18 cellular contexts compared by ENCODE assay signal in genomic region chr17:78892062-78892456, GRCh38. TPM values are rescaled to one million over a fixed set of nuclear protein-coding genes. Genes with fewer than 3 reads are reported as not detected.
A peak's percentile ranks its signal among the peaks of the same experiment; 100 is the strongest.
DNase-seq lines count a peak whose midpoint lies in the region; ATAC-seq, FAIRE-seq and TF ChIP-seq lines count a peak whose summit lies in the region.
"Had no signal": no experiment of that assay in that cellular context is flagged by ENCODE, and none has a peak within 500 bp of the region (broad histone marks: within the 10 kb centered on the region; RNA-seq: fewer than 3 reads in every experiment).

No MANE protein-coding gene starts in this region.

- intact Hi-C loops in activated CD8-positive, alpha-beta T cell treated with anti-CD3 and anti-CD28 coated beads for 36 hours (cut with micrococcal nuclease), result no loop called here

- H3K9me3 Mint-ChIP-seq in activated CD8-positive, alpha-beta T cell treated with anti-CD3 and anti-CD28 coated beads, Interleukin-2, amount 10 ng/mL, durations not matched to agents 7 days and 5 days (ENCODE audit: insufficient read depth), result no peaks in the 10 kb centered on the region
- no peaks in the 10 kb centered on the region for H3K9me3 Mint-ChIP-seq in activated CD8-positive, alpha-beta T cell treated with anti-CD3 and anti-CD28 coated beads for 36 hours
- H3K9me3 Mint-ChIP-seq in brain, result no peaks in the 10 kb centered on the region
- no peaks in the 10 kb centered on the region for H3K9me3 Mint-ChIP-seq in naive thymus-derived CD8-positive, alpha-beta T cell
- H3K9me3 Mint-ChIP-seq in type B pancreatic cell, result no peaks in the 10 kb centered on the region
- H3K9me3 Mint-ChIP-seq: activated T-cell treated with anti-CD3 and anti-CD28 coated beads, Interleukin-2, amount 50 U/mL, for 24 hours; stimulated activated naive CD8-positive, alpha-beta T cell treated with anti-CD3 and anti-CD28 coated beads, Interleukin-15, amount 100 ng/mL, for 72 hours had no signal

- no peak overlapping the region for H3K4me3 Mint-ChIP-seq in activated CD8-positive, alpha-beta T cell treated with anti-CD3 and anti-CD28 coated beads, Interleukin-2, amount 10 ng/mL, durations not matched to agents 7 days and 5 days
- H3K4me3 Mint-ChIP-seq in activated CD8-positive, alpha-beta T cell treated with anti-CD3 and anti-CD28 coated beads for 36 hours, result no peak overlapping the region
- H3K4me3 Mint-ChIP-seq in brain (no peak overlapping the region), type B pancreatic cell (no peak overlapping the region)
- peak overlapping the region in 1 of 10 donors; percentile 57 for H3K4me3 Mint-ChIP-seq in naive thymus-derived CD8-positive, alpha-beta T cell
- H3K4me3 Mint-ChIP-seq: activated T-cell treated with anti-CD3 and anti-CD28 coated beads, Interleukin-2, amount 50 U/mL, for 24 hours had no signal

- POLR2A ChIA-PET in activated CD8-positive, alpha-beta T cell treated with anti-CD3 and anti-CD28 coated beads, Interleukin-2, amount 10 ng/mL, durations not matched to agents 7 days and 5 days (lab: Charles Lee), result no interaction called here
- POLR2A ChIA-PET in activated CD8-positive, alpha-beta T cell treated with anti-CD3 and anti-CD28 coated beads for 36 hours (lab: Charles Lee), result interaction anchor here (1.4 kb wide), 1 partner anchor 10 kb away, joined by 6 read pairs; the partner anchor contains the start of gene CEP295NL
- POLR2A ChIA-PET in naive thymus-derived CD8-positive, alpha-beta T cell (lab: Charles Lee), result interaction anchor here (0.7 kb wide), 1 partner anchor 20 kb away, joined by 3 read pairs; no protein-coding TSS in a partner anchor

- H3K27me3 Mint-ChIP-seq in activated CD8-positive, alpha-beta T cell treated with anti-CD3 and anti-CD28 coated beads, Interleukin-2, amount 10 ng/mL, durations not matched to agents 7 days and 5 days (ENCODE audit: low read depth), result no peaks in the 10 kb centered on the region
- H3K27me3 Mint-ChIP-seq in activated CD8-positive, alpha-beta T cell treated with anti-CD3 and anti-CD28 coated beads for 36 hours, result no peaks in the 10 kb centered on the region
- H3K27me3 Mint-ChIP-seq in brain (no peaks in the 10 kb centered on the region), type B pancreatic cell (no peaks in the 10 kb centered on the region)
- H3K27me3 Mint-ChIP-seq in naive thymus-derived CD8-positive, alpha-beta T cell, result no peaks in the 10 kb centered on the region
- H3K27me3 Mint-ChIP-seq: activated T-cell treated with anti-CD3 and anti-CD28 coated beads, Interleukin-2, amount 50 U/mL, for 24 hours had no signal

- no peaks in the 10 kb centered on the region for H3K36me3 Mint-ChIP-seq in activated CD8-positive, alpha-beta T cell treated with anti-CD3 and anti-CD28 coated beads, Interleukin-2, amount 10 ng/mL, durations not matched to agents 7 days and 5 days (ENCODE audit: low read depth)
- H3K36me3 Mint-ChIP-seq in activated CD8-positive, alpha-beta T cell treated with anti-CD3 and anti-CD28 coated beads for 36 hours (ENCODE audit: low read depth), result no peaks in the 10 kb centered on the region
- peaks cover 24% of the 10 kb centered on the region for H3K36me3 Mint-ChIP-seq in brain
- H3K36me3 Mint-ChIP-seq in naive thymus-derived CD8-positive, alpha-beta T cell, result no peaks in the 10 kb centered on the region
- H3K36me3 Mint-ChIP-seq in type B pancreatic cell, result peaks cover 20% of the 10 kb centered on the region

- CTCF ChIA-PET in activated CD8-positive, alpha-beta T cell treated with anti-CD3 and anti-CD28 coated beads, Interleukin-2, amount 10 ng/mL, durations not matched to agents 7 days and 5 days (lab: Charles Lee), result interaction anchor here (1.7 kb wide), 1 partner anchor 31 kb away, joined by 7 read pairs; no protein-coding TSS in a partner anchor
- CTCF ChIA-PET in activated CD8-positive, alpha-beta T cell treated with anti-CD3 and anti-CD28 coated beads for 36 hours (lab: Charles Lee), result no interaction called here

- peak overlapping the region; percentile 13 for H3K27ac Mint-ChIP-seq in activated CD8-positive, alpha-beta T cell treated with anti-CD3 and anti-CD28 coated beads, Interleukin-2, amount 10 ng/mL, durations not matched to agents 7 days and 5 days
- no peak overlapping the region for H3K27ac Mint-ChIP-seq in activated CD8-positive, alpha-beta T cell treated with anti-CD3 and anti-CD28 coated beads for 36 hours
- H3K27ac Mint-ChIP-seq in brain (peak overlapping the region; percentile 51 to 95 (median 82)), type B pancreatic cell (peak overlapping the region; percentile 60)
- peak overlapping the region in 9 of 10 donors; percentile 34 to 95 (median 81) for H3K27ac Mint-ChIP-seq in naive thymus-derived CD8-positive, alpha-beta T cell
- H3K27ac Mint-ChIP-seq: activated T-cell treated with anti-CD3 and anti-CD28 coated beads, Interleukin-2, amount 50 U/mL, for 24 hours had no signal

- no peak for ATAC-seq in activated CD8-positive, alpha-beta T cell treated with anti-CD3 and anti-CD28 coated beads, Interleukin-2, amount 10 ng/mL, durations not matched to agents 7 days and 5 days
- no peak for ATAC-seq in activated CD8-positive, alpha-beta T cell treated with anti-CD3 and anti-CD28 coated beads for 36 hours
- no peak for ATAC-seq in naive thymus-derived CD8-positive, alpha-beta T cell
- ATAC-seq: A549; activated CD4-positive, CD25-positive, alpha-beta regulatory T cell treated with anti-CD3 and anti-CD28 coated beads, Interleukin-2, amount 50 U/mL, for 24 hours; foreskin keratinocyte; stimulated activated naive CD8-positive, alpha-beta T cell treated with anti-CD3 and anti-CD28 coated beads, Interleukin-15, amount 100 ng/mL, for 72 hours had no signal

- no peak for DNase-seq in activated CD8-positive, alpha-beta T cell treated with anti-CD3 and anti-CD28 coated beads, Interleukin-2, amount 10 ng/mL, durations not matched to agents 7 days and 5 days
- no peak for DNase-seq in activated CD8-positive, alpha-beta T cell treated with anti-CD3 and anti-CD28 coated beads for 36 hours
- no peak for DNase-seq in naive thymus-derived CD8-positive, alpha-beta T cell
- DNase-seq in type B pancreatic cell (ENCODE audit: extremely low spot score, unreplicated experiment), result no peak
- DNase-seq in foreskin melanocyte, result no peak
- no peak for DNase-seq in retina
- DNase-seq in GM19239 (ENCODE audit: insufficient read length, low spot score), result no peak
- DNase-seq: activated T-cell treated with anti-CD3 and anti-CD28 coated beads, Interleukin-2, amount 50 U/mL, for 24 hours; central memory CD4-positive, alpha-beta T cell; foreskin keratinocyte; NCI-H1417 treated with DMSO at 0.1 percent for 48 hours; NCI-H446; small intestine; stimulated activated naive CD8-positive, alpha-beta T cell treated with anti-CD3 and anti-CD28 coated beads, Interleukin-15, amount 100 ng/mL, for 72 hours; SW 1271 had no signal

- peaks cover 37% of the 10 kb centered on the region for H3K4me1 Mint-ChIP-seq in activated CD8-positive, alpha-beta T cell treated with anti-CD3 and anti-CD28 coated beads, Interleukin-2, amount 10 ng/mL, durations not matched to agents 7 days and 5 days (ENCODE audit: low read depth)
- H3K4me1 Mint-ChIP-seq in activated CD8-positive, alpha-beta T cell treated with anti-CD3 and anti-CD28 coated beads for 36 hours (ENCODE audit: low read depth), result peaks cover 29% of the 10 kb centered on the region
- H3K4me1 Mint-ChIP-seq in brain (peaks cover 91% of the 10 kb centered on the region), type B pancreatic cell (ENCODE audit: unreplicated experiment) (peaks cover 43% of the 10 kb centered on the region)
- H3K4me1 Mint-ChIP-seq in naive thymus-derived CD8-positive, alpha-beta T cell, result peaks cover 19 to 50% (median 45%) of the 10 kb centered on the region in 4 donors

- no peak for FAIRE-seq in GM19239 (lab: Jason Lieb, UNC)
- FAIRE-seq: A549, small intestine had no signal

- TF ChIP-seq CTCF in activated CD8-positive, alpha-beta T cell treated with anti-CD3 and anti-CD28 coated beads for 36 hours (IDR thresholded peaks at IDR 0.05), result no peak
- TF ChIP-seq CTCF in brain (conservative IDR thresholded peaks at IDR 0.05) (no peak), type B pancreatic cell (conservative IDR thresholded peaks at IDR 0.05) (no peak)

RNA-seq across cellular contexts. Expression of gene CEP295NL, which starts 10.9 kb away (rescaled TPM):
- total RNA-seq in activated CD8-positive, alpha-beta T cell treated with anti-CD3 and anti-CD28 coated beads, Interleukin-2, amount 10 ng/mL, durations not matched to agents 7 days and 5 days, result under 1 TPM in 1 of 2 experiments, not detected in 1; 0.26 TPM
- under 1 TPM in 1 of 2 experiments, not detected in 1; 0.18 TPM for total RNA-seq in activated CD8-positive, alpha-beta T cell treated with anti-CD3 and anti-CD28 coated beads for 36 hours
- polyA plus RNA-seq in brain (ENCODE audit: insufficient read depth, low read depth, low replicate concordance), result 0.20 TPM
- total RNA-seq in naive thymus-derived CD8-positive, alpha-beta T cell, result under 1 TPM in 1 of 2 experiments, not detected in 1; 0.86 TPM
- not detected for polyA plus RNA-seq in naive thymus-derived CD8-positive, alpha-beta T cell
- 3.8 and 4.4 TPM in 2 replicates for total RNA-seq in type B pancreatic cell (ENCODE audit: low replicate concordance)
- polyA plus RNA-seq: foreskin keratinocyte had no signal

RNA-seq across cellular contexts. Expression of gene TIMP2, which starts 33.1 kb away (rescaled TPM):
- total RNA-seq in activated CD8-positive, alpha-beta T cell treated with anti-CD3 and anti-CD28 coated beads, Interleukin-2, amount 10 ng/mL, durations not matched to agents 7 days and 5 days, result 1 to 10 TPM; 3.6 to 3.8 TPM
- total RNA-seq in activated CD8-positive, alpha-beta T cell treated with anti-CD3 and anti-CD28 coated beads for 36 hours, result 1 to 10 TPM; 2.4 to 2.5 TPM
- 314 TPM for polyA plus RNA-seq in brain (ENCODE audit: insufficient read depth, low read depth, low replicate concordance)
- 1 to 10 TPM; 6.2 to 7.3 TPM for total RNA-seq in naive thymus-derived CD8-positive, alpha-beta T cell
- under 1 TPM; 0.22 to 0.75 (median 0.60) TPM for polyA plus RNA-seq in naive thymus-derived CD8-positive, alpha-beta T cell
- 125 and 192 TPM in 2 replicates for total RNA-seq in type B pancreatic cell (ENCODE audit: low replicate concordance)

RNA-seq across cellular contexts. Expression of gene USP36, which starts 51.4 kb away (rescaled TPM):
- total RNA-seq in activated CD8-positive, alpha-beta T cell treated with anti-CD3 and anti-CD28 coated beads, Interleukin-2, amount 10 ng/mL, durations not matched to agents 7 days and 5 days, result 10 to 100 TPM; 67.5 TPM
- total RNA-seq in activated CD8-positive, alpha-beta T cell treated with anti-CD3 and anti-CD28 coated beads for 36 hours, result 10 to 100 TPM; 86.3 to 93.2 TPM
- 24.7 TPM for polyA plus RNA-seq in brain (ENCODE audit: insufficient read depth, low read depth, low replicate concordance)
- total RNA-seq in naive thymus-derived CD8-positive, alpha-beta T cell, result 100 to 1,000 TPM; 151 to 156 TPM
- polyA plus RNA-seq in naive thymus-derived CD8-positive, alpha-beta T cell, result 10 to 100 TPM; 27.5 to 45.1 (median 36.7) TPM
- 53.4 and 58.6 TPM in 2 replicates for total RNA-seq in type B pancreatic cell (ENCODE audit: low replicate concordance)

Comparison
In these comparisons a context has a peak if more than half of its experiments do, and no peak if none do; other contexts are left out.
1. RNA of gene TIMP2, which starts 33.1 kb away (total RNA-seq): 125 to 192 TPM in type B pancreatic cell; 6.2 to 7.3 TPM in naive thymus-derived CD8-positive, alpha-beta T cell, 3.6 to 3.8 TPM in activated CD8-positive, alpha-beta T cell treated with anti-CD3 and anti-CD28 coated beads, Interleukin-2, amount 10 ng/mL, durations not matched to agents 7 days and 5 days and 2.4 to 2.5 TPM in activated CD8-positive, alpha-beta T cell treated with anti-CD3 and anti-CD28 coated beads for 36 hours; every median in the first group is over 10 times any median in the second.